2 cellular contexts compared by ENCODE assay signal in the genomic region with DNA sequence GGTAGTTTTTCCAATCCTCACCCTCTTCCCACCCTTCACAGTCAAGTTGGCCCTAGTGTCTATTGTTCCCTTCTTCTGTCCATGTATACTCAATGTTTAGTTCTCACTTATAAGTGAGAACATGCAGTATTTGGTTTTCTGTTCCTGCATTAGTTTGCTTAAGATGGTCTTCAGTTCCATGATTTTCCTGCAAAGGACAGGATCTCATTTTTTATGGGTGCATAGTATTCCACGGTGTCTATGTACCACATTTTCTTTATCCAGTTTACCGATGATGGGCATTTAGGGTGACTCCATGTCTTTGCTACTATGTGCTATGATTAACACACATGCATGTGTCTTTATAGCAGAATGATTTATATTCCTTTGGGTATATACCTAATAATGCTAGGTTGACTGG.
TF ChIP-seq lines count a peak whose summit lies in the region.

No MANE protein-coding gene starts in this region.

TF ChIP-seq in GM12891, 5 proteins besides CTCF, POLR2A, EP300 and RAD21 (continued from another document):
- no peak for TF ChIP-seq TAF1 (IDR thresholded peaks at IDR 0.05; ENCODE audit: low read depth, low read length)

TF ChIP-seq in K562, 482 proteins besides CTCF, POLR2A, EP300 and RAD21:
- TF ChIP-seq, protein P1, sequence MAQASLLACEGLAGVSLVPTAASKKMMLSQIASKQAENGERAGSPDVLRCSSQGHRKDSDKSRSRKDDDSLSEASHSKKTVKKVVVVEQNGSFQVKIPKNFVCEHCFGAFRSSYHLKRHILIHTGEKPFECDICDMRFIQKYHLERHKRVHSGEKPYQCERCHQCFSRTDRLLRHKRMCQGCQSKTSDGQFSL (CRISPR knock-in tag; IDR thresholded peaks at IDR 0.05): no peak
- TF ChIP-seq, protein P1 (tag; IDR thresholded peaks at IDR 0.05): no peak
- peak; percentile 80 for TF ChIP-seq ZNF146 (CRISPR knock-in tag; IDR thresholded peaks at IDR 0.05; ENCODE audit: unreplicated experiment)
- no peak for TF ChIP-seq HNRNPK (IDR thresholded peaks at IDR 0.05; ENCODE audit: low read depth, low read length, poor library complexity, severe bottlenecking)
- TF ChIP-seq, protein P2, sequence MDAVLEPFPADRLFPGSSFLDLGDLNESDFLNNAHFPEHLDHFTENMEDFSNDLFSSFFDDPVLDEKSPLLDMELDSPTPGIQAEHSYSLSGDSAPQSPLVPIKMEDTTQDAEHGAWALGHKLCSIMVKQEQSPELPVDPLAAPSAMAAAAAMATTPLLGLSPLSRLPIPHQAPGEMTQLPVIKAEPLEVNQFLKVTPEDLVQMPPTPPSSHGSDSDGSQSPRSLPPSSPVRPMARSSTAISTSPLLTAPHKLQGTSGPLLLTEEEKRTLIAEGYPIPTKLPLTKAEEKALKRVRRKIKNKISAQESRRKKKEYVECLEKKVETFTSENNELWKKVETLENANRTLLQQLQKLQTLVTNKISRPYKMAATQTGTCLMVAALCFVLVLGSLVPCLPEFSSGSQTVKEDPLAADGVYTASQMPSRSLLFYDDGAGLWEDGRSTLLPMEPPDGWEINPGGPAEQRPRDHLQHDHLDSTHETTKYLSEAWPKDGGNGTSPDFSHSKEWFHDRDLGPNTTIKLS (IDR thresholded peaks at IDR 0.05; ENCODE audit: borderline replicate concordance, low read depth): no peak
